ENCODE assay signal across 17 cellular contexts in genomic region chr12:5524116-5524768, GRCh38.
DNase-seq lines count a peak whose midpoint lies in the region; ATAC-seq and TF ChIP-seq lines count a peak whose summit lies in the region.
"Had no signal": no experiment of that assay in that cellular context is flagged by ENCODE, and none has a peak within 500 bp of the region (broad histone marks: within the 10 kb centered on the region; RNA-seq: fewer than 3 reads in every experiment).

No MANE protein-coding gene starts in this region.

- H3K36me3 Mint-ChIP-seq in endodermal cell (ENCODE audit: low read depth) (no peaks in the 10 kb centered on the region), T-cell (no peaks in the 10 kb centered on the region)
- H3K36me3 Mint-ChIP-seq: CD4-positive, alpha-beta memory T cell had no signal

- no peaks in the 10 kb centered on the region for H3K9me3 ChIP-seq in endodermal cell (ENCODE audit: control insufficient read depth, low read length)
- H3K9me3 ChIP-seq in neuronal stem cell (replicated peaks in 1 of 2; ENCODE audit: control insufficient read depth in 2 of 2, insufficient read depth in 1 of 2, low read depth in 1 of 2, low read length in 2 of 2), result no peaks in the 10 kb centered on the region
- H3K9me3 ChIP-seq: A549, BE2C had no signal

- POLR2A ChIA-PET in T-cell (lab: Charles Lee), result no interaction called here

- H3K27me3 ChIP-seq in endodermal cell (ENCODE audit: control insufficient read depth, insufficient read depth, low read length, poor library complexity, severe bottlenecking), result no peaks in the 10 kb centered on the region
- H3K27me3 ChIP-seq in neuronal stem cell (ENCODE audit: control insufficient read depth in 3 of 3, insufficient read depth in 3 of 3, low read depth in 1 of 3, low read length in 3 of 3), result no peaks in the 10 kb centered on the region

- H3K27ac ChIP-seq in endodermal cell (ENCODE audit: low read depth, low read length) (no peak overlapping the region), neuronal stem cell (replicated peaks; ENCODE audit: low read length) (no peak overlapping the region)
- H3K27ac ChIP-seq: A549, C4-2B had no signal

- H3K27ac Mint-ChIP-seq in endodermal cell (no peak overlapping the region), T-cell (no peak overlapping the region)
- H3K27ac Mint-ChIP-seq: CD4-positive, alpha-beta memory T cell; HFFc6 had no signal

- H3K27me3 Mint-ChIP-seq in endodermal cell (ENCODE audit: insufficient read depth), result peaks cover 12% of the 10 kb centered on the region
- peaks cover 0 to 4% of the 10 kb centered on the region in 2 donors for H3K27me3 Mint-ChIP-seq in T-cell

- no peak overlapping the region for H4K8ac ChIP-seq in neuronal stem cell (ENCODE audit: low read depth, low read length)

- peak overlapping the region; percentile 8 for H3K23ac ChIP-seq in neuronal stem cell (ENCODE audit: low read depth, low read length, poor library complexity)

- no peak overlapping the region for H2BK5ac ChIP-seq in neuronal stem cell (ENCODE audit: low read length)

- H2AFZ ChIP-seq in neuronal stem cell (ENCODE audit: low read length), result no peak overlapping the region

- TF ChIP-seq CTCF in endodermal cell (conservative IDR thresholded peaks at IDR 0.05), result no peak

- H3K9ac ChIP-seq in endodermal cell (ENCODE audit: extremely low read depth, low read length, poor library complexity, severe bottlenecking), result no peak overlapping the region
- peak overlapping the region; percentile 46 for H3K9ac ChIP-seq in neuronal stem cell (ENCODE audit: low read depth, low read length, poor library complexity)

- H2BK15ac ChIP-seq in neuronal stem cell (ENCODE audit: low read length), result no peak overlapping the region

- no peaks in the 10 kb centered on the region for H3K9me3 Mint-ChIP-seq in endodermal cell
- H3K9me3 Mint-ChIP-seq in T-cell, result no peaks in the 10 kb centered on the region
- H3K9me3 Mint-ChIP-seq: HFFc6 had no signal

- no peaks in the 10 kb centered on the region for H3K36me3 ChIP-seq in endodermal cell (ENCODE audit: control insufficient read depth, insufficient read depth, low read length)
- no peaks in the 10 kb centered on the region for H3K36me3 ChIP-seq in neuronal stem cell (replicated peaks in 1 of 2; ENCODE audit: control insufficient read depth in 2 of 2, insufficient read depth in 2 of 2, low read length in 2 of 2)
- H3K36me3 ChIP-seq: BE2C had no signal

- CTCF ChIA-PET in T-cell (lab: Charles Lee), result no interaction called here

- H3K79me1 ChIP-seq in neuronal stem cell (ENCODE audit: low read depth, low read length), result no peaks in the 10 kb centered on the region

- no peak for ATAC-seq in T-cell (replicated peaks in 1 of 4)

- H3K4me1 Mint-ChIP-seq in endodermal cell (no peaks in the 10 kb centered on the region), T-cell (no peaks in the 10 kb centered on the region)
- H3K4me1 Mint-ChIP-seq: CD4-positive, alpha-beta memory T cell had no signal

- H3K4me3 Mint-ChIP-seq in endodermal cell (no peak overlapping the region), T-cell (no peak overlapping the region)
- H3K4me3 Mint-ChIP-seq: CD4-positive, alpha-beta memory T cell; HFFc6 had no signal

- no peak overlapping the region for H3K4me2 ChIP-seq in neuronal stem cell (ENCODE audit: insufficient read depth, low read length, poor library complexity, severe bottlenecking)
- H3K4me2 ChIP-seq: A549 had no signal

- peak overlapping the region; percentile 3 for H3K14ac ChIP-seq in neuronal stem cell (ENCODE audit: low read length)

- H2AK5ac ChIP-seq in neuronal stem cell (ENCODE audit: low read depth, low read length), result no peak overlapping the region

- peak overlapping the region; percentile 14 for H2BK12ac ChIP-seq in neuronal stem cell (ENCODE audit: low read length)

- H3K4ac ChIP-seq in neuronal stem cell (ENCODE audit: low read length), result no peak overlapping the region

- H3K18ac ChIP-seq in neuronal stem cell (ENCODE audit: low read length), result peak overlapping the region; percentile 45

- peak; percentile 8 for DNase-seq in D341Med (ENCODE audit: low spot score)
- DNase-seq in ELF-1 (ENCODE audit: low read depth, low spot score), result peak; percentile 2
- peak; percentile 31 for DNase-seq in endodermal cell
- DNase-seq in neuronal stem cell (ENCODE audit: low spot score), result no peak
- no peak for DNase-seq in T-cell
- DNase-seq in SHP77 (lab: John Stamatoyannopoulos, UW), result no peak
- DNase-seq in mesenteric fat pad (ENCODE audit: low spot score), result no peak
- DNase-seq: BE2C; CD4-positive, alpha-beta memory T cell; DMS153; DMS79 treated with DMSO at 0.1 percent for 48 hours; EL; GDM1; HCEC 1CT; HFFc6 had no signal

- no peak overlapping the region for H2BK120ac ChIP-seq in neuronal stem cell (ENCODE audit: low read depth, low read length)

- H3K4me1 ChIP-seq in endodermal cell (ENCODE audit: control insufficient read depth, insufficient read depth, low read length) (no peaks in the 10 kb centered on the region), neuronal stem cell (ENCODE audit: control insufficient read depth in 2 of 2, insufficient read depth in 1 of 2, low read depth in 1 of 2, low read length in 2 of 2) (no peaks in the 10 kb centered on the region)
- H3K4me1 ChIP-seq: A549, BE2C had no signal

- WGBS in endodermal cell (ENCODE audit: insufficient coverage in 1 of 2, insufficient read length in 1 of 2), 2 experiments, result 90 to 98% methylated on average over 7 to 12 of the region's 12 CpGs
- no CpG with 5 or more reads among the region's 12 CpGs for WGBS in neuronal stem cell (ENCODE audit: extremely low coverage in 2 of 2, insufficient read length in 2 of 2, insufficient replicate concordance in 1 of 2), 2 donors

- H3K4me3 ChIP-seq in endodermal cell (ENCODE audit: low read length), result no peak overlapping the region
- no peak overlapping the region for H3K4me3 ChIP-seq in neuronal stem cell (ENCODE audit: low read length in 2 of 2)
- H3K4me3 ChIP-seq: A549 had no signal

- no peak overlapping the region for H4K91ac ChIP-seq in neuronal stem cell (ENCODE audit: low read depth, low read length, poor library complexity)

Comparison
In these comparisons a context has a peak if more than half of its experiments do, and no peak if none do; other contexts are left out.
1. DNase-seq: peak in D341Med (single experiment), ELF-1 (single experiment) and endodermal cell (single experiment); none in neuronal stem cell (single experiment), T-cell (0 of 34), SHP77 (0 of 2) and mesenteric fat pad (single experiment).